1 cellular context compared by ENCODE assay signal in the genomic region with DNA sequence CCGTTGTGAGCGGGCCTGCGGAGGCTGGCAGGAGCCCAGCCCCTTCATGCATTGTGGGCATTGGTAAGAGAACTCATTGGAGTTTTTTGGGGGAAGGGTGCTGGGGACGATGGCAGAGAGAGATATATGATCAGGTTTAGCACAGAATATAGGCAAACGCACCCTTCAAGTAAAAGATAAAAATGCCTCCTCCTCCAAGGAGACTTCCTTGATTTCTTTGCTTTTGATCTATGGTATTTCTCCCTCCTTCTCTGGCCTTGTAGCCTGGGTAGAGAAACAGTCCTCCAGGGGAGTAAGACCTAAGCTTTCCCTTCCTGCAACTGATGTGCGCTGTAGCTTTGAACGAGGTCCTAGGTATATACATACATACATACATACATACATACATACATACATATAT.
TF ChIP-seq lines count a peak whose summit lies in the region.

No MANE protein-coding gene starts in this region.

TF ChIP-seq in A549, 52 proteins besides CTCF, POLR2A, EP300 and RAD21 (continued from another document):
- TF ChIP-seq, protein P1, sequence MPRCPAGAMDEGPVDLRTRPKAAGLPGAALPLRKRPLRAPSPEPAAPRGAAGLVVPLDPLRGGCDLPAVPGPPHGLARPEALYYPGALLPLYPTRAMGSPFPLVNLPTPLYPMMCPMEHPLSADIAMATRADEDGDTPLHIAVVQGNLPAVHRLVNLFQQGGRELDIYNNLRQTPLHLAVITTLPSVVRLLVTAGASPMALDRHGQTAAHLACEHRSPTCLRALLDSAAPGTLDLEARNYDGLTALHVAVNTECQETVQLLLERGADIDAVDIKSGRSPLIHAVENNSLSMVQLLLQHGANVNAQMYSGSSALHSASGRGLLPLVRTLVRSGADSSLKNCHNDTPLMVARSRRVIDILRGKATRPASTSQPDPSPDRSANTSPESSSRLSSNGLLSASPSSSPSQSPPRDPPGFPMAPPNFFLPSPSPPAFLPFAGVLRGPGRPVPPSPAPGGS (IDR thresholded peaks at IDR 0.05): no peak
- TF ChIP-seq MAFK (IDR thresholded peaks at IDR 0.05; ENCODE audit: partially characterized antibody): no peak
- TF ChIP-seq ZC3H11A (IDR thresholded peaks at IDR 0.05): no peak
- TF ChIP-seq CHD4 (IDR thresholded peaks at IDR 0.05; ENCODE audit: borderline replicate concordance): no peak
- no peak for TF ChIP-seq NR3C1 (IDR thresholded peaks at IDR 0.05)
- no peak for TF ChIP-seq POLR2AphosphoS2 (conservative IDR thresholded peaks at IDR 0.05; ENCODE audit: low read length)
- TF ChIP-seq, protein P2, sequence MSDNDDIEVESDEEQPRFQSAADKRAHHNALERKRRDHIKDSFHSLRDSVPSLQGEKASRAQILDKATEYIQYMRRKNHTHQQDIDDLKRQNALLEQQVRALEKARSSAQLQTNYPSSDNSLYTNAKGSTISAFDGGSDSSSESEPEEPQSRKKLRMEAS (IDR thresholded peaks at IDR 0.05): no peak
TF ChIP-seq in A549: peak in this region for 1.
